In the genomic region with DNA sequence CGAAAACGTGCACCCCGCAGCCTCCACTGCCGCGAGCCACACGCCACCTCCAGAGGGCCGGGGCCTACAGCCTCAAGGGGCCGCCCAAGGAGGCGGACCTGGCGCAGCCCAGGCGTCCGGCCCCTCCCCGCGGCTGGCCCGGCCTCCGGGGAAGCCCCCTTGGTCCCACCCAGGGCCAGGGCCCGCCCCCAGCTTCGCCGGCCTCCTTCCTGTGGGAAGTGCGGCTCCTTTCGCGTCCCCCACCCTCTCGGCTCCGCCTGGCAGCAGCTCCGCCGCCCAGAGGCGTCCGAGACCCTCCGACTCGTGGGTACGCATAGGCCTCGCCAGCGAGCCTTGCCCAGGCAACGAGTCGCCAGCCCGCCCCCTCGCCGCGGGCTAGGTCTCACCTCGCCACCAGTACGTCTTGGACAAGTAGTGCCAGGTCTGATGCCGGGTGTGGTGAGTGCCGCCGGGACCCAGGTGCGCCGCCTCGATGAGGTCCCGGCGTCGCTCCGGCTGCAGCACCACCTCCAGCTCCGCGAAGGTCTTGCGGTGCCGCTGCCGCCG, we compare ENCODE assay signal across 8 cellular contexts. TPM values are rescaled to one million over a fixed set of nuclear protein-coding genes. Genes with fewer than 3 reads are reported as not detected.
A peak's percentile ranks its signal among the peaks of the same experiment; 100 is the strongest.
DNase-seq lines count a peak whose midpoint lies in the region; ATAC-seq lines count a peak whose summit lies in the region.

No MANE protein-coding gene starts in this region.

- peaks cover 5% of the 10 kb centered on the region for H3K36me3 ChIP-seq in endocrine pancreas (ENCODE audit: control insufficient read depth, insufficient read depth, low read length)

- H3K4me1 ChIP-seq in endocrine pancreas (ENCODE audit: control insufficient read depth, insufficient read depth, low read length): peaks cover 12% of the 10 kb centered on the region

- peak; percentile 87 for ATAC-seq in GM19397 (IDR thresholded peaks at IDR 0.05; ENCODE audit: unreplicated experiment)
- peak; percentile 88 for ATAC-seq in HG03571 (IDR thresholded peaks at IDR 0.05; ENCODE audit: unreplicated experiment)

- DNase-seq in AG20443 (ENCODE audit: low spot score) (peak; percentile 97), mucosa of gallbladder (ENCODE audit: low spot score) (peak; percentile 94), NCI-H748 treated with DMSO at 0.1 percent for 48 hours (lab: John Stamatoyannopoulos, UW) (no peak)
- peak; percentile 96 to 97 for DNase-seq in activated CD4-positive, alpha-beta T cell treated with anti-CD3 and anti-CD28 coated beads, Interleukin-2, amount 50 U/mL, for 48 hours
- peak; percentile 97 for DNase-seq in stimulated activated CD8-positive, alpha-beta memory T cell treated with anti-CD3 and anti-CD28 coated beads, Interleukin-4, amount 100 ng/mL, for 48 hours

- H3K9me3 ChIP-seq in endocrine pancreas (ENCODE audit: control insufficient read depth, low read length): no peaks in the 10 kb centered on the region

- peak overlapping the region; percentile 90 for H3K4me3 ChIP-seq in endocrine pancreas (ENCODE audit: control insufficient read depth, insufficient read depth, low read length)

- no peaks in the 10 kb centered on the region for H3K27me3 ChIP-seq in endocrine pancreas (ENCODE audit: control insufficient read depth, insufficient read depth, low read length)

- H3K9ac ChIP-seq in endocrine pancreas (ENCODE audit: control insufficient read depth, insufficient read depth, low read length): peak overlapping the region; percentile 96

RNA-seq across cellular contexts. Expression of a gene that starts 0.6 kb away (rescaled TPM):
- 15.5 TPM for total RNA-seq in mucosa of gallbladder

RNA-seq across cellular contexts. Expression of a gene that starts 10.2 kb away (rescaled TPM):
- total RNA-seq in mucosa of gallbladder: 827 TPM

RNA-seq across cellular contexts. Expression of a gene that starts 48.1 kb away (rescaled TPM):
- 10.6 TPM for total RNA-seq in mucosa of gallbladder
